29 cellular contexts compared by ENCODE assay signal in the genomic region with DNA sequence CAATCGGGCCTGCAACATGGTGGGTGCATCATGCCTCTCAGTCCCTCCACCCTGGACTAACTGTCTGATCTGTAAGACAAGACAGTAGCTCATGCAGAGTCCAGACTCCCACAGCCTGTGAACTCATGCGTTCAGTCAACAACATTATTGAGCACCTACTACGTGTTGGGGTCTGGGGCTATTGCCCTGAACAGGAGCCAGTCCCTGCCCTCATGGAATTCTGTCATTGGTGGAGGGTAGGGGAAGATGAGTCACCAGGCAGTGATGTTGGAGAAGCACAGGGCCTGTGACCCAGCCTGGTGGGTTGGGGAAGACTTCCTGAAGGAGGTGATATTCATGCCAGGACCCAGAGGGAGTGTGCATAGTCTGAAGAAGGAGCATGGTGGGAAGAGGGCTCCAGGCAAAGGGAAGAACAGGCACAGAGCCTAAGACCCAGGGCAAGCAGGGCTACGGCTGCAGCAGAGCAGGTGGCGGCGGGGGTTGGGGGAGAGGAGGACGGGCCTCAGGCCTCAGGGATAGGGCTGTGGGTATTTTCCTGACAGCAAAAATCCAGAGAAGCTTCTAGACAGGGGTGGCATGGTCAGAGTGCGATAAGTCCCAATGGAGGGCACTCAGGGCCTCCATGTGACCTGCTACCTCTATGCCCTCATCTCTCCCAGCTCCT. TPM values are rescaled to one million over a fixed set of nuclear protein-coding genes. Genes with fewer than 3 reads are reported as not detected.
DNase-seq lines count a peak whose midpoint lies in the region; ATAC-seq and TF ChIP-seq lines count a peak whose summit lies in the region.
"Had no signal": no experiment of that assay in that cellular context is flagged by ENCODE, and none has a peak within 500 bp of the region (broad histone marks: within the 10 kb centered on the region; RNA-seq: fewer than 3 reads in every experiment).

No MANE protein-coding gene starts in this region.

- H3K27ac ChIP-seq in BLaER1 (0 out of 2 replicates have a peak overlapping the region, but pooled peaks have one; percentile 18), WERI-Rb-1 (peak overlapping the region; percentile 77)
- H3K27ac ChIP-seq: ascending aorta, colonic mucosa, pancreas, suprapubic skin had no signal

- H3K4me2 ChIP-seq in BLaER1, result peak overlapping the region; percentile 13
- H3K4me2 ChIP-seq: smooth muscle cell had no signal

- H3K36me3 ChIP-seq in BLaER1, result no peaks in the 10 kb centered on the region
- no peaks in the 10 kb centered on the region for H3K36me3 ChIP-seq in H7 (replicated peaks; ENCODE audit: control insufficient read depth, insufficient read depth, low read length)
- no peaks in the 10 kb centered on the region for H3K36me3 ChIP-seq in WERI-Rb-1
- H3K36me3 ChIP-seq: ascending aorta, colonic mucosa, pancreas, suprapubic skin had no signal

- H3K9me3 ChIP-seq in BLaER1 (no peaks in the 10 kb centered on the region), WERI-Rb-1 (ENCODE audit: severe bottlenecking) (no peaks in the 10 kb centered on the region)
- H3K9me3 ChIP-seq: ascending aorta, colonic mucosa, pancreas, suprapubic skin had no signal

- DNase-seq in H7 (peak; percentile 40), WERI-Rb-1 (peak; percentile 84), neural crest cell (ENCODE audit: low read depth, low spot score) (no peak), GM03348 (ENCODE audit: low spot score) (no peak), Ammon's horn (ENCODE audit: low spot score) (no peak)
- DNase-seq: ACHN; activated B cell treated with CpG ODN at 0.5 μM for 24 hours; activated gamma-delta T cell; activated T-cell treated with anti-CD3 and anti-CD28 coated beads, Interleukin-2, amount 50 U/mL, for 24 hours; colonic mucosa; DMS153; effector memory CD4-positive, alpha-beta T cell; GF-D8; Kasumi-1; MV-4-11; NCI-H1436 treated with DMSO at 0.1 percent for 48 hours; nephron progenitor cell; stimulated activated naive CD4-positive, alpha-beta T cell treated with Interleukin-2 at 50 U/mL for 16 hours; SW 1271; T1000 had no signal

- ATAC-seq in GM18870 (IDR thresholded peaks at IDR 0.05; ENCODE audit: unreplicated experiment), result no peak
- ATAC-seq: pancreas had no signal

- no peak overlapping the region for H3K4me3 Mint-ChIP-seq in neural crest cell
- H3K4me3 Mint-ChIP-seq: activated B cell treated with CpG ODN at 0.5 μM for 24 hours; activated T-cell treated with anti-CD3 and anti-CD28 coated beads, Interleukin-2, amount 50 U/mL, for 24 hours; memory B cell; nephron progenitor cell had no signal

- peaks cover 9% of the 10 kb centered on the region for H4K20me1 ChIP-seq in BLaER1

- no peaks in the 10 kb centered on the region for H3K36me3 Mint-ChIP-seq in neural crest cell (ENCODE audit: low read depth)
- H3K36me3 Mint-ChIP-seq: memory B cell had no signal

- no peak overlapping the region for H3K9ac ChIP-seq in BLaER1

- no peaks in the 10 kb centered on the region for H3K27me3 ChIP-seq in BLaER1
- H3K27me3 ChIP-seq in H7 (ENCODE audit: control insufficient read depth, insufficient read depth, low read length), result peaks cover 12% of the 10 kb centered on the region
- H3K27me3 ChIP-seq in WERI-Rb-1 (ENCODE audit: insufficient read depth, low read depth, severe bottlenecking), result no peaks in the 10 kb centered on the region
- H3K27me3 ChIP-seq: pancreas had no signal

- H3K27me3 Mint-ChIP-seq in neural crest cell (ENCODE audit: low read depth), result peaks cover 15% of the 10 kb centered on the region

- peaks cover 16% of the 10 kb centered on the region for H3K4me1 Mint-ChIP-seq in neural crest cell

- no peaks in the 10 kb centered on the region for H3K9me3 Mint-ChIP-seq in neural crest cell
- H3K9me3 Mint-ChIP-seq: activated B cell treated with CpG ODN at 0.5 μM for 24 hours; activated T-cell treated with anti-CD3 and anti-CD28 coated beads, Interleukin-2, amount 50 U/mL, for 24 hours; memory B cell; nephron progenitor cell had no signal

- TF ChIP-seq CTCF in WERI-Rb-1 (IDR thresholded peaks at IDR 0.05; ENCODE audit: low read depth, low read length) (no peak), neural crest cell (conservative IDR thresholded peaks at IDR 0.05) (no peak)

- H3K4me3 ChIP-seq in BLaER1 (no peak overlapping the region), H7 (ENCODE audit: insufficient read depth, low read depth, low read length) (no peak overlapping the region), WERI-Rb-1 (ENCODE audit: low read depth, low read length) (no peak overlapping the region)
- H3K4me3 ChIP-seq: ascending aorta, colonic mucosa, pancreas, smooth muscle cell, suprapubic skin had no signal

- H3K4me1 ChIP-seq in BLaER1, result peaks cover 81% of the 10 kb centered on the region
- H3K4me1 ChIP-seq: colonic mucosa, pancreas had no signal

- H3K27ac Mint-ChIP-seq in neural crest cell (ENCODE audit: unreplicated experiment), result peak overlapping the region; percentile 50
- H3K27ac Mint-ChIP-seq: activated B cell treated with CpG ODN at 0.5 μM for 24 hours; activated T-cell treated with anti-CD3 and anti-CD28 coated beads, Interleukin-2, amount 50 U/mL, for 24 hours; memory B cell; nephron progenitor cell had no signal

RNA-seq across cellular contexts. Expression of a gene that starts 26.7 kb away (rescaled TPM):
- 0.10 and 0.33 TPM in 2 replicates for total RNA-seq in H7 (2014; rRNA removed; shearing (Covaris generic))
- total RNA-seq in neural crest cell, result 0.66 and 0.68 TPM in 2 replicates
- total RNA-seq: activated B cell treated with CpG ODN at 0.5 μM for 24 hours, ascending aorta, epithelial cell of proximal tubule, RPMI7951 had no signal

Comparison
In these comparisons a context has a peak if more than half of its experiments do, and no peak if none do; other contexts are left out.
1. DNase-seq: peak in H7 (single experiment) and WERI-Rb-1 (single experiment); none in neural crest cell (single experiment), GM03348 (single experiment) and Ammon's horn (single experiment).